ENCODE assay signal across 8 cellular contexts in the genomic region with DNA sequence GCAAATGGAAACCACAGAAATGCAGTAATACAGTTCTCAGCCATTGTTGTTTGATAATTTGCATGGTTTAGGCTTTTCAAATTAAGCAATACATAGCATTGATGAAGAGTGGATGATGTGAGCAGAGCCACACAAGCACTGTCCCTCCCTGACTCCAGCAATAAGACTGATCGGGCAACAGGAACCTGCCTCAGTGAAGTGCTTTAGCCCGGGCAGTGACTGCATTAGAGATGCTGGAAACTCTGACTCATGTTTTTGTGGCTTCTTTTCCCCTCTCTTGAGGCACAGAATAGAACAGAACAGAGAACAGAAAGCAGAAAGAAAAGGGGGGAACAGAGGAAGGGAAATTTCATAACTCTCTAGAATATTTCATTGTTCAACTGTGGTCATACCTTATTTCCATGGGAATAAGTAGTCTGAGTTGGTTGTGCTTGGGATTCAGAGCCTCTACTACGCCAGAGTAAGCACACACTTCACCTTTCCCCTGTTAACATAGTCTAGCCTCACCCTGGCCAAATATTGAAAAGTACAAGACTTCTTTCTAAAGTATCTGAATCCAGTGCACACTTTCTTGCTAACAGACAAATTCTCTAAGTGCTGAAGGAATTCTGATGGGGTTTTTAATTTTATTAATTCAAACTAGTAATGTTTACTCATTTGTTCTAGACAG.
A peak's percentile ranks its signal among the peaks of the same experiment; 100 is the strongest.
DNase-seq lines count a peak whose midpoint lies in the region; ATAC-seq and TF ChIP-seq lines count a peak whose summit lies in the region.

No MANE protein-coding gene starts in this region.

- peak overlapping the region; percentile 65 for H3K27ac Mint-ChIP-seq in dendritic cell treated with granulocyte-macrophage colony-stimulating factor and Interleukin-4, amounts not matched to agents 40 ng/mL and 50 ng/mL, for 4 days
- peak overlapping the region in 1 of 2 donors; percentile 63 for H3K27ac Mint-ChIP-seq in natural killer cell

- H3K36me3 Mint-ChIP-seq in dendritic cell treated with granulocyte-macrophage colony-stimulating factor and Interleukin-4, amounts not matched to agents 40 ng/mL and 50 ng/mL, for 4 days (ENCODE audit: low read depth): peaks cover 9% of the 10 kb centered on the region
- H3K36me3 Mint-ChIP-seq in natural killer cell: no peaks in the 10 kb centered on the region

- peaks cover 16% of the 10 kb centered on the region for H3K4me1 Mint-ChIP-seq in dendritic cell treated with granulocyte-macrophage colony-stimulating factor and Interleukin-4, amounts not matched to agents 40 ng/mL and 50 ng/mL, for 4 days (ENCODE audit: low read depth)
- H3K4me1 Mint-ChIP-seq in natural killer cell: peaks cover 7 to 8% of the 10 kb centered on the region in 2 donors

- H3K9me3 Mint-ChIP-seq in dendritic cell treated with granulocyte-macrophage colony-stimulating factor and Interleukin-4, amounts not matched to agents 40 ng/mL and 50 ng/mL, for 4 days: peaks cover 18% of the 10 kb centered on the region
- no peaks in the 10 kb centered on the region for H3K9me3 Mint-ChIP-seq in natural killer cell

- ATAC-seq in HG02759 (IDR thresholded peaks at IDR 0.05; ENCODE audit: unreplicated experiment) (peak; percentile 99), natural killer cell (peak; percentile 24 to 55 (median 45))

- no peak overlapping the region for H3K4me3 Mint-ChIP-seq in dendritic cell treated with granulocyte-macrophage colony-stimulating factor and Interleukin-4, amounts not matched to agents 40 ng/mL and 50 ng/mL, for 4 days
- H3K4me3 Mint-ChIP-seq in natural killer cell: no peak overlapping the region

- TF ChIP-seq CTCF in natural killer cell (IDR thresholded peaks at IDR 0.05): no peak

- peak; percentile 1 for DNase-seq in stimulated activated CD4-positive, alpha-beta T cell treated with anti-CD3 and anti-CD28 coated beads, Interleukin-1b, Interleukin-23, amount 100 ng/mL, for 48 hours
- DNase-seq in stimulated activated CD4-positive, alpha-beta T cell treated with anti-CD3 and anti-CD28 coated beads, Interleukin-2, amount 100 ng/mL, for 24 hours: no peak
- DNase-seq in NOMO-1 (lab: John Stamatoyannopoulos, UW; ENCODE audit: unreplicated experiment in 2 of 2) (peak; percentile 94 to 99), natural killer cell (no peak), LoVo (ENCODE audit: low spot score) (no peak)
- DNase-seq in effector CD8-positive, alpha-beta T cell (lab: John Stamatoyannopoulos, UW): no peak

- intact Hi-C loops in dendritic cell treated with granulocyte-macrophage colony-stimulating factor and Interleukin-4, amounts not matched to agents 40 ng/mL and 50 ng/mL, for 4 days (cut with micrococcal nuclease): loop anchor here (5.0 kb wide), 1 partner anchor 61 kb away; no protein-coding TSS in a partner anchor
- intact Hi-C loops in natural killer cell (cut with micrococcal nuclease): no loop called here

- H3K27me3 Mint-ChIP-seq in dendritic cell treated with granulocyte-macrophage colony-stimulating factor and Interleukin-4, amounts not matched to agents 40 ng/mL and 50 ng/mL, for 4 days: no peaks in the 10 kb centered on the region
- no peaks in the 10 kb centered on the region for H3K27me3 Mint-ChIP-seq in natural killer cell (ENCODE audit: low read depth in 2 of 2)

Comparison
In these comparisons a context has a peak if more than half of its experiments do, and no peak if none do; other contexts are left out.
1. DNase-seq: peak in stimulated activated CD4-positive, alpha-beta T cell treated with anti-CD3 and anti-CD28 coated beads, Interleukin-1b, Interleukin-23, amount 100 ng/mL, for 48 hours (single experiment) and NOMO-1 (2 of 2); none in stimulated activated CD4-positive, alpha-beta T cell treated with anti-CD3 and anti-CD28 coated beads, Interleukin-2, amount 100 ng/mL, for 24 hours (0 of 2), natural killer cell (single experiment), LoVo (single experiment) and effector CD8-positive, alpha-beta T cell (single experiment).